ENCODE assay signal across 36 cellular contexts in the genomic region with DNA sequence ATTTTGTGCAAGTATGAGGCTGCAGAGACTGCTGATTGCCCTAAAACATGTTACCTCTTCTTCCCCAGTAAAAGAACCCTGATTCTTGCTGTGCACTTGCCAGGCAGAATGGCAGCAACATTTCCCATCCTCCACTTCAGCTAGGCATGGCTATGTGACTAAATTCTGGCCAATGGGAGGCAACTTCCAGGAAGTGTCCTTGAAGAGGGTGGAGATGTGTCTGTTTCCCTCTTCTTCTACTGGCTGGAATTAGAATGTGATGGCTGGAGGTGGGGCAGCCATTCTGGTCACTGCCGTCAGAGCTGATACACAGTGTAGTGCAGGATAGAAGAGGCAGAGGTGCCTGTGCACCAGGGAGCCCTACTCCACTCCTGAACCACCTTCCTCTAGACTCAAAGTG.
"Had no signal": no experiment of that assay in that cellular context is flagged by ENCODE, and none has a peak within 500 bp of the region (broad histone marks: within the 10 kb centered on the region; RNA-seq: fewer than 3 reads in every experiment).

No MANE protein-coding gene starts in this region.

- H3K27me3 ChIP-seq: ascending aorta, cardiac muscle cell had no signal

- H3K9me3 Mint-ChIP-seq: activated CD4-positive, alpha-beta T cell treated with anti-CD3 and anti-CD28 coated beads, Interleukin-2, amount 10 ng/mL, durations not matched to agents 24 days and 14 days; activated T-helper 2 cell treated with anti-CD3 and anti-CD28 coated beads, Interferon-gamma antibody, Interleukin-2, Interleukin-4, amounts not matched to agents 10 μg/mL and 5 μg/mL and 100 μg/mL, durations not matched to agents 14 hours and 24 hours and 36 hours had no signal

- H3K4me1 Mint-ChIP-seq: activated B cell treated with CpG ODN at 0.5 μM for 24 hours; activated CD4-positive, alpha-beta T cell treated with anti-CD3 and anti-CD28 coated beads, Interleukin-2, amount 10 ng/mL, durations not matched to agents 24 days and 14 days; activated naive CD4-positive, alpha-beta T cell treated with anti-CD3 and anti-CD28 coated beads, Interleukin-2, amount 50 U/mL, for 24 hours; activated naive CD8-positive, alpha-beta T cell treated with anti-CD3 and anti-CD28 coated beads, Interleukin-2, amount 50 U/mL, for 24 hours had no signal

- H3K27ac ChIP-seq: ascending aorta, cardiac muscle cell, VCaP had no signal

- H3K9me3 ChIP-seq: ascending aorta had no signal

- H3K4me1 ChIP-seq: ascending aorta had no signal

- H3K27ac Mint-ChIP-seq: activated B cell treated with CpG ODN at 0.5 μM for 24 hours; activated CD4-positive, alpha-beta memory T cell treated with anti-CD3 and anti-CD28 coated beads for 36 hours; activated CD4-positive, alpha-beta T cell treated with anti-CD3 and anti-CD28 coated beads, Interleukin-2, amount 10 ng/mL, durations not matched to agents 24 days and 14 days; activated CD8-positive, alpha-beta T cell treated with anti-CD3 and anti-CD28 coated beads for 36 hours; activated naive CD4-positive, alpha-beta T cell treated with anti-CD3 and anti-CD28 coated beads, Interleukin-2, amount 10 ng/mL, durations not matched to agents 7 days and 5 days; activated naive CD4-positive, alpha-beta T cell treated with anti-CD3 and anti-CD28 coated beads, Interleukin-2, amount 50 U/mL, for 24 hours; activated naive CD8-positive, alpha-beta T cell; activated naive CD8-positive, alpha-beta T cell treated with anti-CD3 and anti-CD28 coated beads, Interleukin-2, amount 10 ng/mL, durations not matched to agents 7 days and 5 days; activated naive CD8-positive, alpha-beta T cell treated with anti-CD3 and anti-CD28 coated beads, Interleukin-2, amount 50 U/mL, for 24 hours; activated T-cell treated with anti-CD3 and anti-CD28 coated beads, Interleukin-2, amount 50 U/mL, for 72 hours; activated T-helper 2 cell treated with anti-CD3 and anti-CD28 coated beads, Interferon-gamma antibody, Interleukin-2, Interleukin-4, amounts not matched to agents 10 μg/mL and 5 μg/mL and 100 μg/mL, durations not matched to agents 14 hours and 24 hours and 36 hours; brain; T-helper 1 cell treated with Interleukin-12 subunit alpha and Interleukin-12 subunit beta and Interleukin-4 antibody, amounts not matched to agents 30 μg/mL and 1 μg/mL, for 36 hours; T-helper 2 cell treated with Interferon-gamma antibody and Interleukin-4, amounts not matched to agents 5 μg/mL and 100 μg/mL, for 36 hours had no signal

- H3K4me3 ChIP-seq: ascending aorta, cardiac muscle cell had no signal

- H3K27me3 Mint-ChIP-seq: activated CD4-positive, alpha-beta memory T cell treated with anti-CD3 and anti-CD28 coated beads for 36 hours; activated CD8-positive, alpha-beta T cell treated with anti-CD3 and anti-CD28 coated beads for 36 hours; activated naive CD4-positive, alpha-beta T cell treated with anti-CD3 and anti-CD28 coated beads, Interleukin-2, amount 50 U/mL, for 24 hours; activated naive CD8-positive, alpha-beta T cell; activated naive CD8-positive, alpha-beta T cell treated with anti-CD3 and anti-CD28 coated beads, Interleukin-2, amount 50 U/mL, for 24 hours had no signal

- H3K4me3 Mint-ChIP-seq: activated B cell treated with CpG ODN at 0.5 μM for 24 hours; activated CD4-positive, alpha-beta memory T cell treated with anti-CD3 and anti-CD28 coated beads for 36 hours; activated CD4-positive, alpha-beta T cell treated with anti-CD3 and anti-CD28 coated beads, Interleukin-2, amount 10 ng/mL, durations not matched to agents 24 days and 14 days; activated CD8-positive, alpha-beta T cell treated with anti-CD3 and anti-CD28 coated beads for 36 hours; activated naive CD4-positive, alpha-beta T cell treated with anti-CD3 and anti-CD28 coated beads, Interleukin-2, amount 10 ng/mL, durations not matched to agents 7 days and 5 days; activated naive CD4-positive, alpha-beta T cell treated with anti-CD3 and anti-CD28 coated beads, Interleukin-2, amount 50 U/mL, for 24 hours; activated naive CD8-positive, alpha-beta T cell; activated naive CD8-positive, alpha-beta T cell treated with anti-CD3 and anti-CD28 coated beads, Interleukin-2, amount 10 ng/mL, durations not matched to agents 7 days and 5 days; activated naive CD8-positive, alpha-beta T cell treated with anti-CD3 and anti-CD28 coated beads, Interleukin-2, amount 50 U/mL, for 24 hours; activated T-cell treated with anti-CD3 and anti-CD28 coated beads, Interleukin-2, amount 50 U/mL, for 4 hours; activated T-cell treated with anti-CD3 and anti-CD28 coated beads, Interleukin-2, amount 50 U/mL, for 72 hours; brain; central memory CD8-positive, alpha-beta T cell; T-helper 1 cell treated with Interleukin-12 subunit alpha and Interleukin-12 subunit beta and Interleukin-4 antibody, amounts not matched to agents 30 μg/mL and 1 μg/mL, for 36 hours; T-helper 2 cell treated with Interferon-gamma antibody and Interleukin-4, amounts not matched to agents 5 μg/mL and 100 μg/mL, for 36 hours had no signal

- H3K36me3 ChIP-seq: ascending aorta, cardiac muscle cell had no signal

- H3K36me3 Mint-ChIP-seq: activated naive CD4-positive, alpha-beta T cell treated with anti-CD3 and anti-CD28 coated beads, Interleukin-2, amount 10 ng/mL, durations not matched to agents 7 days and 5 days; activated naive CD8-positive, alpha-beta T cell treated with anti-CD3 and anti-CD28 coated beads, Interleukin-2, amount 10 ng/mL, durations not matched to agents 7 days and 5 days; brain had no signal

- ATAC-seq: activated CD8-positive, alpha-beta T cell treated with anti-CD3 and anti-CD28 coated beads for 36 hours; activated naive CD8-positive, alpha-beta T cell treated with anti-CD3 and anti-CD28 coated beads, Interleukin-2, amount 50 U/mL, for 24 hours; activated T-cell treated with anti-CD3 and anti-CD28 coated beads, Interleukin-2, amount 50 U/mL, for 4 hours; activated T-cell treated with anti-CD3 and anti-CD28 coated beads, Interleukin-2, amount 50 U/mL, for 72 hours had no signal

- DNase-seq: activated B cell treated with CpG ODN at 0.5 μM for 24 hours; activated CD4-positive, alpha-beta memory T cell treated with anti-CD3 and anti-CD28 coated beads for 36 hours; activated CD4-positive, alpha-beta T cell treated with anti-CD3 and anti-CD28 coated beads for 4 hours; activated CD4-positive, alpha-beta T cell treated with anti-CD3 and anti-CD28 coated beads, Interleukin-2, amount 10 ng/mL, durations not matched to agents 24 days and 14 days; activated CD4-positive, alpha-beta T cell treated with anti-CD3 and anti-CD28 coated beads, Interleukin-2, amount 50 U/mL, for 1 hour; activated CD4-positive, alpha-beta T cell treated with anti-CD3 and anti-CD28 coated beads, Interleukin-2, amount 50 U/mL, for 4 hours; activated CD4-positive, CD25-positive, alpha-beta regulatory T cell treated with anti-CD3 and anti-CD28 coated beads, Interleukin-2, amount 50 U/mL, for 72 hours; activated CD8-positive, alpha-beta memory T cell treated with anti-CD3 and anti-CD28 coated beads, Interleukin-2, amount 50 U/mL, for 4 hours; activated CD8-positive, alpha-beta T cell treated with anti-CD3 and anti-CD28 coated beads for 36 hours; activated effector memory CD4-positive, alpha-beta T cell treated with Interleukin-2 at 50 U/mL for 16 hours; activated gamma-delta T cell; activated naive CD4-positive, alpha-beta T cell treated with anti-CD3 and anti-CD28 coated beads, Interleukin-2, amount 10 ng/mL, durations not matched to agents 7 days and 5 days; activated naive CD4-positive, alpha-beta T cell treated with Interleukin-2 at 50 U/mL for 16 hours; activated naive CD8-positive, alpha-beta T cell treated with anti-CD3 and anti-CD28 coated beads, Interleukin-2, amount 10 ng/mL, durations not matched to agents 7 days and 5 days; activated naive CD8-positive, alpha-beta T cell treated with anti-CD3 and anti-CD28 coated beads, Interleukin-2, amount 50 U/mL, for 24 hours; activated T-cell treated with anti-CD3 and anti-CD28 coated beads for 4 hours; activated T-cell treated with anti-CD3 and anti-CD28 coated beads, Interleukin-2, amount 50 U/mL, for 1 hour; activated T-cell treated with anti-CD3 and anti-CD28 coated beads, Interleukin-2, amount 50 U/mL, for 4 hours; activated T-cell treated with anti-CD3 and anti-CD28 coated beads, Interleukin-2, amount 50 U/mL, for 72 hours; amygdala; anterior cingulate cortex; caudate nucleus; SW 1271; T-helper 1 cell; T-helper 2 cell; T-helper 9 cell had no signal
